ENCODE assay signal across 9 cellular contexts in genomic region chr10:131641231-131641630, GRCh38.
DNase-seq lines count a peak whose midpoint lies in the region; ATAC-seq, FAIRE-seq and TF ChIP-seq lines count a peak whose summit lies in the region.
"Had no signal": no experiment of that assay in that cellular context is flagged by ENCODE, and none has a peak within 500 bp of the region (broad histone marks: within the 10 kb centered on the region; RNA-seq: fewer than 3 reads in every experiment).

No MANE protein-coding gene starts in this region.

- no peak for TF ChIP-seq CTCF in pancreas (IDR thresholded peaks at IDR 0.05)

- H3K9me3 ChIP-seq in pancreas: no peaks in the 10 kb centered on the region

- H3K36me3 ChIP-seq in pancreas: no peaks in the 10 kb centered on the region

- H3K27ac ChIP-seq in pancreas (peak overlapping the region in 1 of 4 donors; percentile 28), caudate nucleus (ENCODE audit: low read depth, low read length) (no peak overlapping the region)

- intact Hi-C loops in pancreas (cut with DNase I): no loop called here

- H3K27me3 ChIP-seq in pancreas: no peaks in the 10 kb centered on the region

- 26 to 33% methylated on average over 4 of the region's 4 CpGs for WGBS in pancreas, 2 donors

- ATAC-seq in GM21576 (IDR thresholded peaks at IDR 0.05; ENCODE audit: unreplicated experiment) (peak; percentile 99), HG03521 (IDR thresholded peaks at IDR 0.05; ENCODE audit: unreplicated experiment) (peak; percentile 99), pancreas (peak in 3 of 4 donors; percentile 87 to 90 (median 89))

- H3K4me3 ChIP-seq in pancreas: no peak overlapping the region

- DNase-seq in activated CD4-positive, alpha-beta T cell treated with anti-CD3 and anti-CD28 coated beads, Interleukin-2, amount 50 U/mL, for 48 hours: peak; percentile 8 to 27
- no peak for DNase-seq in activated CD4-positive, alpha-beta T cell treated with anti-CD3 and anti-CD28 coated beads for 4 hours
- DNase-seq in pancreas (peak in 2 of 6 donors; percentile 10 to 31), DMS 273 treated with DMSO at 0.1 percent for 48 hours (lab: John Stamatoyannopoulos, UW) (no peak), caudate nucleus (lab: John Stamatoyannopoulos, UW) (no peak)
- no peak for DNase-seq in activated naive CD4-positive, alpha-beta T cell (lab: John Stamatoyannopoulos, UW)
- DNase-seq: activated CD4-positive, alpha-beta T cell treated with anti-CD3 and anti-CD28 coated beads, Interleukin-2, amount 50 U/mL, for 4 hours had no signal

- no peak for FAIRE-seq in pancreas (lab: Jason Lieb, UNC)

- H3K4me1 ChIP-seq in pancreas: no peaks in the 10 kb centered on the region

Comparison
In these comparisons a context has a peak if more than half of its experiments do, and no peak if none do; other contexts are left out.
1. DNase-seq: peak in activated CD4-positive, alpha-beta T cell treated with anti-CD3 and anti-CD28 coated beads, Interleukin-2, amount 50 U/mL, for 48 hours (2 of 2); none in activated CD4-positive, alpha-beta T cell treated with anti-CD3 and anti-CD28 coated beads for 4 hours (0 of 2), DMS 273 treated with DMSO at 0.1 percent for 48 hours (single experiment), caudate nucleus (0 of 61) and activated naive CD4-positive, alpha-beta T cell (0 of 4).
2. Peak in every context shown above with its lines, with median percentiles within 50 percentile points of each other: ATAC-seq.